ENCODE assay signal across 8 cellular contexts in the genomic region with DNA sequence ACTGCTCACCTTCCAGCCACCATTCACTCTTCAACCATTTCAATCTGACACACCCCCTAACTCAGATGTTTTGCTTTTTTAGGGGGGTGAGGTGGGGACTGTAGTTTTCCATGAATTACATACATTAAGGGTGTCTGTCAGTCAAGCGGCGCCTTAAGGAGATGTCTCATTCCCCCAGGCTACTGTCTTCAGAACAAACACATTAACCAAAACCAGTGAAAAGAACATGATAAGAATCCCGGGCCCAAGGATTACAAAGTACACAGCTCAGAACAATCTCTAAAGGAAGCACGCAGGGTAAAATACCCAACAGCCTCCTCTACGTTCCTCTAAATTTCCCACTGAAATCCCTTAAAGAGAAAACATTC.
DNase-seq lines count a peak whose midpoint lies in the region; ATAC-seq and TF ChIP-seq lines count a peak whose summit lies in the region.

No MANE protein-coding gene starts in this region.

- H3K36me3 ChIP-seq in heart right ventricle, result no peaks in the 10 kb centered on the region
- no peaks in the 10 kb centered on the region for H3K36me3 ChIP-seq in ascending aorta
- H3K36me3 ChIP-seq in suprapubic skin, result no peaks in the 10 kb centered on the region

- H3K9me3 ChIP-seq in heart right ventricle (no peaks in the 10 kb centered on the region), ascending aorta (no peaks in the 10 kb centered on the region), suprapubic skin (no peaks in the 10 kb centered on the region)

- TF ChIP-seq POLR2A in suprapubic skin (IDR thresholded peaks at IDR 0.05), result no peak

- intact Hi-C loops in heart right ventricle (cut with DNase I), result loop anchor here in 9 of 10 donors (1.0 to 10.0 kb wide), 15 partner anchors 60 to 273 kb away; partner anchors contain the start of genes IRF2 (in 6 of the 9), CASP3 (in 1 of the 9) and PRIMPOL (in 1 of the 9)
- intact Hi-C loops in cardiac septum (cut with DNase I), result loop anchor here (1.0 to 10.0 kb wide), 6 partner anchors 63 to 198 kb away; partner anchors contain the start of genes CENPU and IRF2
- intact Hi-C loops in ascending aorta (cut with DNase I), result loop anchor here (1.0 to 5.0 kb wide), 9 partner anchors 63 to 1620 kb away; partner anchors contain the start of genes CASP3, CENPU, DCTD and ING2
- intact Hi-C loops in left colon (cut with DNase I, micrococcal nuclease), result loop anchor here in 1 of 2 donors (5.0 to 10.0 kb wide), 3 partner anchors 152 to 275 kb away; no protein-coding TSS in a partner anchor

- H3K27ac ChIP-seq in heart right ventricle (peak overlapping the region; percentile 87 to 99 (median 96)), ascending aorta (peak overlapping the region; percentile 88 to 89), suprapubic skin (peak overlapping the region; percentile 97)

- ATAC-seq in heart right ventricle (peak in 5 of 8 donors; percentile 3 to 17 (median 9)), left lobe of liver (peak; percentile 0), left colon (no peak)

- WGBS in heart right ventricle, 2 donors, result 10 to 12% methylated on average over 5 of the region's 5 CpGs
- WGBS in suprapubic skin, result 5% methylated on average over 5 of the region's 5 CpGs

- DNase-seq in heart right ventricle, result peak in 1 of 2 donors; percentile 10
- no peak for DNase-seq in cardiac septum (ENCODE audit: low spot score)
- DNase-seq in ascending aorta (ENCODE audit: low spot score in 2 of 2), result no peak
- DNase-seq in left lobe of liver (ENCODE audit: low spot score), result no peak
- no peak for DNase-seq in suprapubic skin (ENCODE audit: low spot score in 2 of 2)
- no peak for DNase-seq in OCI-M2 (lab: John Stamatoyannopoulos, UW; ENCODE audit: unreplicated experiment)
- DNase-seq in NOMO-1 treated with dmso at 0.1 percent for 144 hours (lab: John Stamatoyannopoulos, UW; ENCODE audit: unreplicated experiment), result no peak
- DNase-seq in left colon, result no peak

- no peaks in the 10 kb centered on the region for H3K27me3 ChIP-seq in heart right ventricle
- no peaks in the 10 kb centered on the region for H3K27me3 ChIP-seq in ascending aorta
- H3K27me3 ChIP-seq in suprapubic skin, result no peaks in the 10 kb centered on the region

- H3K4me1 ChIP-seq in heart right ventricle (peaks cover 2 to 43% (median 31%) of the 10 kb centered on the region in 9 donors), ascending aorta (peaks cover 2 to 20% of the 10 kb centered on the region in 2 donors), suprapubic skin (peaks cover 34% of the 10 kb centered on the region)

- no peak for TF ChIP-seq CTCF in heart right ventricle (IDR thresholded peaks at IDR 0.05)
- TF ChIP-seq CTCF in ascending aorta (IDR thresholded peaks at IDR 0.05), result no peak
- TF ChIP-seq CTCF in suprapubic skin (IDR thresholded peaks at IDR 0.05), result no peak

- peak overlapping the region; percentile 49 to 72 (median 68) for H3K4me3 ChIP-seq in heart right ventricle
- H3K4me3 ChIP-seq in ascending aorta, result peak overlapping the region; percentile 66 to 70
- H3K4me3 ChIP-seq in suprapubic skin, result peak overlapping the region; percentile 65

- TF ChIP-seq EP300 in suprapubic skin (IDR thresholded peaks at IDR 0.05), result no peak
